ENCODE assay signal across 18 cellular contexts in genomic region chr14:44369401-44370123, GRCh38.
DNase-seq lines count a peak whose midpoint lies in the region; TF ChIP-seq lines count a peak whose summit lies in the region.
"Had no signal": no experiment of that assay in that cellular context is flagged by ENCODE, and none has a peak within 500 bp of the region (broad histone marks: within the 10 kb centered on the region; RNA-seq: fewer than 3 reads in every experiment).

No MANE protein-coding gene starts in this region.

- H3K4me1 ChIP-seq in PC-9 (replicated peaks; ENCODE audit: insufficient read depth), result no peaks in the 10 kb centered on the region
- H3K4me1 ChIP-seq: gastrocnemius medialis, tibial artery had no signal

- no peaks in the 10 kb centered on the region for H3K9me2 ChIP-seq in PC-9 (ENCODE audit: insufficient read depth)

- POLR2A ChIA-PET in PC-9 (lab: Charles Lee; ENCODE audit: unreplicated experiment), result no interaction called here

- H3F3A ChIP-seq in PC-9 (ENCODE audit: insufficient read depth, low read depth), result no peaks in the 10 kb centered on the region

- H3K9me3 Mint-ChIP-seq in mesothelial cell of epicardium, result peaks cover 8% of the 10 kb centered on the region

- H3K4me3 ChIP-seq in PC-9, result no peak overlapping the region
- H3K4me3 ChIP-seq: gastrocnemius medialis, tibial artery had no signal

- H3K27ac ChIP-seq in PC-9, result 0 out of 2 replicates have a peak overlapping the region, but pooled peaks have one; percentile 14
- H3K27ac ChIP-seq: 22Rv1, gastrocnemius medialis, tibial artery had no signal

- TF ChIP-seq CTCF in PC-9 (conservative IDR thresholded peaks at IDR 0.05), result no peak
- no peak for TF ChIP-seq CTCF in mesothelial cell of epicardium (IDR thresholded peaks at IDR 0.05; ENCODE audit: unreplicated experiment)

- BruUV-seq in PC-9 (replicated peaks; lab: Mats Ljungman, UMichigan), result no TSS peak

- intact Hi-C loops in PC-9 (cut with micrococcal nuclease; ENCODE audit: unreplicated experiment), result no loop called here

- peaks cover 52% of the 10 kb centered on the region for H3K4me1 Mint-ChIP-seq in mesothelial cell of epicardium
- H3K4me1 Mint-ChIP-seq: CD14-positive monocyte; stimulated activated memory B cell treated with anti-CD40 and anti-IgM and Interleukin-4, amounts not matched to agents 10 μg/mL and 1 μg/mL and 100 μg/mL, for 72 hours; T-helper 17 cell had no signal

- no peaks in the 10 kb centered on the region for H3K9me3 ChIP-seq in PC-9 (ENCODE audit: insufficient read depth, low read depth)
- H3K9me3 ChIP-seq: gastrocnemius medialis, tibial artery had no signal

- no peak overlapping the region for H2AFZ ChIP-seq in PC-9

- CTCF ChIA-PET in PC-9 (lab: Charles Lee), result no interaction called here

- H3K4me2 ChIP-seq in PC-9, result no peak overlapping the region

- no peak overlapping the region for H3K4me3 Mint-ChIP-seq in mesothelial cell of epicardium
- H3K4me3 Mint-ChIP-seq: CD14-positive monocyte; stimulated activated memory B cell treated with anti-CD40 and anti-IgM and Interleukin-4, amounts not matched to agents 10 μg/mL and 1 μg/mL and 100 μg/mL, for 72 hours; T-helper 17 cell had no signal

- DNase-seq in DMS 273 (lab: John Stamatoyannopoulos, UW; ENCODE audit: unreplicated experiment), result peak; percentile 11
- DNase-seq in DMS 273 treated with DMSO at 0.1 percent for 48 hours (lab: John Stamatoyannopoulos, UW), result no peak
- peak in 2 of 3 experiments; percentile 7 to 48 for DNase-seq in NCI-H1417 (lab: John Stamatoyannopoulos, UW)
- DNase-seq in PC-9, result no peak
- DNase-seq in mesothelial cell of epicardium (ENCODE audit: low spot score in 2 of 2, unreplicated experiment in 2 of 2), result no peak
- DNase-seq in AG20443 (ENCODE audit: low spot score), result no peak
- DNase-seq in effector CD4-positive, alpha-beta T cell, result no peak
- no peak for DNase-seq in cerebellar cortex (ENCODE audit: low spot score)
- DNase-seq: activated CD4-positive, CD25-positive, alpha-beta regulatory T cell treated with anti-CD3 and anti-CD28 coated beads, Interleukin-2, amount 50 U/mL, for 72 hours; activated effector memory CD4-positive, alpha-beta T cell treated with anti-CD3 and anti-CD28 coated beads, Interleukin-2, amount 50 U/mL, for 16 hours; gastrocnemius medialis; NCI-H1436; NCI-H774; T-helper 17 cell; tibial artery had no signal

- peak overlapping the region; percentile 83 for H3K27ac Mint-ChIP-seq in mesothelial cell of epicardium
- H3K27ac Mint-ChIP-seq: CD14-positive monocyte; stimulated activated memory B cell treated with anti-CD40 and anti-IgM and Interleukin-4, amounts not matched to agents 10 μg/mL and 1 μg/mL and 100 μg/mL, for 72 hours; T-helper 17 cell had no signal

- no peaks in the 10 kb centered on the region for H4K20me1 ChIP-seq in PC-9 (ENCODE audit: insufficient read depth)

- no peaks in the 10 kb centered on the region for H3K27me3 Mint-ChIP-seq in mesothelial cell of epicardium (ENCODE audit: low read depth)
- H3K27me3 Mint-ChIP-seq: stimulated activated memory B cell treated with anti-CD40 and anti-IgM and Interleukin-4, amounts not matched to agents 10 μg/mL and 1 μg/mL and 100 μg/mL, for 72 hours; T-helper 17 cell had no signal

- H3K27me3 ChIP-seq in PC-9 (ENCODE audit: insufficient read depth, low read depth), result no peaks in the 10 kb centered on the region
- H3K27me3 ChIP-seq: gastrocnemius medialis, tibial artery had no signal

- H3K36me3 Mint-ChIP-seq in mesothelial cell of epicardium, result peaks cover 6% of the 10 kb centered on the region
- H3K36me3 Mint-ChIP-seq: CD14-positive monocyte; stimulated activated memory B cell treated with anti-CD40 and anti-IgM and Interleukin-4, amounts not matched to agents 10 μg/mL and 1 μg/mL and 100 μg/mL, for 72 hours had no signal

- no peaks in the 10 kb centered on the region for H3K79me2 ChIP-seq in PC-9 (ENCODE audit: low read depth)

- no peaks in the 10 kb centered on the region for H3K36me3 ChIP-seq in PC-9 (ENCODE audit: low read depth)
- H3K36me3 ChIP-seq: gastrocnemius medialis, tibial artery had no signal

Comparison
In these comparisons a context has a peak if more than half of its experiments do, and no peak if none do; other contexts are left out.
1. DNase-seq: peak in DMS 273 (single experiment) and NCI-H1417 (2 of 3); none in DMS 273 treated with DMSO at 0.1 percent for 48 hours (single experiment), PC-9 (0 of 2), mesothelial cell of epicardium (0 of 2), AG20443 (single experiment), effector CD4-positive, alpha-beta T cell (single experiment) and cerebellar cortex (single experiment).